ENCODE assay signal across 22 cellular contexts in genomic region chr10:15460661-15461060, GRCh38.
"Had no signal": no experiment of that assay in that cellular context is flagged by ENCODE, and none has a peak within 500 bp of the region (broad histone marks: within the 10 kb centered on the region; RNA-seq: fewer than 3 reads in every experiment).

No MANE protein-coding gene starts in this region.

- H3K4me1 Mint-ChIP-seq: memory B cell; stimulated activated naive B cell treated with anti-CD40 and anti-IgM and Interleukin-4, amounts not matched to agents 10 μg/mL and 1 μg/mL and 100 μg/mL, for 72 hours had no signal

- H2AFZ ChIP-seq: hepatocyte, parathyroid adenoma had no signal

- H3K9ac ChIP-seq: parathyroid adenoma had no signal

- H3K4me1 ChIP-seq: foreskin keratinocyte, left ventricle myocardium inferior, parathyroid adenoma, prostate gland, right lobe of liver, testis had no signal

- H3K4me3 ChIP-seq: hepatocyte, left ventricle myocardium inferior, lower lobe of right lung, prostate gland, right lobe of liver, testis, tibial nerve had no signal

- DNase-seq: effector memory CD4-positive, alpha-beta T cell; kidney; left cardiac atrium; left ventricle myocardium inferior; lower lobe of right lung; midbrain; occipital lobe; right lobe of liver; stimulated activated CD4-positive, alpha-beta T cell treated with anti-CD3 and anti-CD28 coated beads, Interleukin-15, amount 100 ng/mL, for 24 hours; stimulated activated CD4-positive, alpha-beta T cell treated with anti-CD3 and anti-CD28 coated beads, Interleukin-1b, Interleukin-23, amount 100 ng/mL, for 48 hours; stimulated activated CD4-positive, alpha-beta T cell treated with anti-CD3 and anti-CD28 coated beads, Interleukin-4, amount 100 ng/mL, for 24 hours; stimulated activated naive B cell treated with anti-CD40 and anti-IgM and Interleukin-4, amounts not matched to agents 10 μg/mL and 1 μg/mL and 100 μg/mL, for 72 hours; stimulated activated naive CD8-positive, alpha-beta T cell treated with anti-CD3 and anti-CD28 coated beads, Interleukin-15, amount 100 ng/mL, for 72 hours; testis had no signal

- H3K27me3 ChIP-seq: foreskin keratinocyte, hepatocyte, right lobe of liver, testis, tibial nerve had no signal

- H3K36me3 Mint-ChIP-seq: memory B cell; natural killer cell treated with Interleukin-12 subunit alpha and Interleukin-12 subunit beta and Interleukin-15 and Interleukin-18, amount 100 ng/mL, for 72 hours; stimulated activated naive B cell treated with anti-CD40 and anti-IgM and Interleukin-4, amounts not matched to agents 10 μg/mL and 1 μg/mL and 100 μg/mL, for 72 hours had no signal

- H3K27ac ChIP-seq: foreskin keratinocyte, hepatocyte, lower lobe of right lung, parathyroid adenoma, prostate gland, right lobe of liver, testis, tibial nerve had no signal

- H3K4me3 Mint-ChIP-seq: memory B cell; natural killer cell treated with Interleukin-12 subunit alpha and Interleukin-12 subunit beta and Interleukin-15 and Interleukin-18, amount 100 ng/mL, for 72 hours; stimulated activated naive B cell treated with anti-CD40 and anti-IgM and Interleukin-4, amounts not matched to agents 10 μg/mL and 1 μg/mL and 100 μg/mL, for 72 hours; stimulated activated naive CD8-positive, alpha-beta T cell treated with anti-CD3 and anti-CD28 coated beads, Interleukin-15, amount 100 ng/mL, for 72 hours had no signal

- H3K4me2 ChIP-seq: hepatocyte had no signal

- H3K79me2 ChIP-seq: hepatocyte, parathyroid adenoma had no signal

- H3K9me3 ChIP-seq: lower lobe of right lung, prostate gland, right lobe of liver, testis had no signal

- H3K36me3 ChIP-seq: left ventricle myocardium inferior, lower lobe of right lung, prostate gland, right lobe of liver, tibial nerve had no signal

- H3K27ac Mint-ChIP-seq: memory B cell; natural killer cell treated with Interleukin-12 subunit alpha and Interleukin-12 subunit beta and Interleukin-15 and Interleukin-18, amount 100 ng/mL, for 72 hours; stimulated activated naive B cell treated with anti-CD40 and anti-IgM and Interleukin-4, amounts not matched to agents 10 μg/mL and 1 μg/mL and 100 μg/mL, for 72 hours; stimulated activated naive CD8-positive, alpha-beta T cell treated with anti-CD3 and anti-CD28 coated beads, Interleukin-15, amount 100 ng/mL, for 72 hours had no signal

- ATAC-seq: esophagus mucosa had no signal
